18 cellular contexts compared by ENCODE assay signal in the genomic region with DNA sequence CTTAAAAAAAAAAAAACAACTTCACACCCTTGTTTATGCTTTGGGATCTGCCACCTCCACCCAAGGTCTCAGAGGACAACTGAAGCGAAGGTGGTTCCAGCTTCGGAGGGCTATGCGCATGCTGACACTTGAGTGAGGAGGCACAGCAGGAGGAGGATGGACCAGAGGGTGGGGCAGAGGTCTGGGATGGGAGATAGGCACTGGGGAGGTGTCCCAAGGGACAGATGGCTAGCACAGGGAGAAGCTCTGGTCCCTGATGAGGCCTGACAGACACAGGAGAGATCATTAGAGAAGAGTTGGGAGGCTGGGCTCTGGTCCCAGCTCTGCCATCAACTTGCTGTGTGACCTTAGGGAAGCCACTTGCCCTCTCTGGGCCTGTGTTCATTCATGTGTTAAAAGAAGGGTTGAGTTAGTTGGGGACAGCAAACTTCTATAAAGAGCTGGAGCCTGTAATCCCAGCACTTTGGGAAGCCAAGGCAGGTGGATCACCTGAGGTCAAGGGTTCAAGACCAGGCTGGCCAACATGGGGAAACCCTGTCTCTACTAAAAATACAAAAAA. TPM values are rescaled to one million over a fixed set of nuclear protein-coding genes. Genes with fewer than 3 reads are reported as not detected.
"Had no signal": no experiment of that assay in that cellular context is flagged by ENCODE, and none has a peak within 500 bp of the region (broad histone marks: within the 10 kb centered on the region; RNA-seq: fewer than 3 reads in every experiment).

No MANE protein-coding gene starts in this region.

- ATAC-seq: effector memory CD8-positive, alpha-beta T cell; naive thymus-derived CD4-positive, alpha-beta T cell; stimulated activated naive CD8-positive, alpha-beta T cell treated with anti-CD3 and anti-CD28 coated beads, Interleukin-15, Interleukin-2, amounts not matched to agents 100 U/mL and 50 U/mL, for 24 hours had no signal

- H3K4me1 Mint-ChIP-seq: immature natural killer cell, nephron progenitor cell had no signal

- H3K9me3 Mint-ChIP-seq: effector memory CD8-positive, alpha-beta T cell; immature natural killer cell; naive thymus-derived CD4-positive, alpha-beta T cell; nephron progenitor cell had no signal

- DNase-seq: cortex of kidney; effector memory CD8-positive, alpha-beta T cell; esophagus squamous epithelium; foreskin fibroblast; immature natural killer cell; left ventricle myocardium inferior; naive thymus-derived CD4-positive, alpha-beta T cell; nephron progenitor cell; sigmoid colon; stimulated activated naive CD8-positive, alpha-beta T cell treated with anti-CD3 and anti-CD28 coated beads, Interleukin-15, Interleukin-2, amounts not matched to agents 100 U/mL and 50 U/mL, for 24 hours; thyroid gland; upper lobe of left lung; uterus had no signal

- H3K27me3 ChIP-seq: esophagus squamous epithelium, neutrophil, sigmoid colon, suprapubic skin, thyroid gland, upper lobe of left lung, uterus had no signal

- H3K27ac ChIP-seq: epithelial cell of prostate, esophagus squamous epithelium, left ventricle myocardium inferior, neutrophil, sigmoid colon, skin epidermis, suprapubic skin, thyroid gland, upper lobe of left lung, uterus had no signal

- H3K9me3 ChIP-seq: esophagus squamous epithelium, left ventricle myocardium inferior, neutrophil, sigmoid colon, suprapubic skin, thyroid gland, upper lobe of left lung, uterus had no signal

- H3K36me3 ChIP-seq: left ventricle myocardium inferior, sigmoid colon, thyroid gland, upper lobe of left lung, uterus had no signal

- H3K4me3 Mint-ChIP-seq: effector memory CD8-positive, alpha-beta T cell; immature natural killer cell; naive thymus-derived CD4-positive, alpha-beta T cell; nephron progenitor cell had no signal

- H3K4me3 ChIP-seq: esophagus squamous epithelium, left ventricle myocardium inferior, lung, sigmoid colon, skin epidermis, suprapubic skin, thyroid gland, upper lobe of left lung, uterus had no signal

- H3K36me3 Mint-ChIP-seq: immature natural killer cell had no signal

- H3K27me3 Mint-ChIP-seq: effector memory CD8-positive, alpha-beta T cell; naive thymus-derived CD4-positive, alpha-beta T cell had no signal

- H3K27ac Mint-ChIP-seq: immature natural killer cell, nephron progenitor cell had no signal

- H3K4me1 ChIP-seq: esophagus squamous epithelium, left ventricle myocardium inferior, sigmoid colon, suprapubic skin, thyroid gland, upper lobe of left lung, uterus had no signal

RNA-seq across cellular contexts. Expression of a gene that starts 16.8 kb away (rescaled TPM):
- polyA plus RNA-seq: naive thymus-derived CD4-positive, alpha-beta T cell had no signal

RNA-seq across cellular contexts. Expression of a gene that starts 30.2 kb away (rescaled TPM):
- polyA plus RNA-seq: immature natural killer cell had no signal
